ENCODE assay signal across 1 cellular context in genomic region chr20:64239449-64240242, GRCh38.
TF ChIP-seq lines count a peak whose summit lies in the region.

No MANE protein-coding gene starts in this region.

TF ChIP-seq in HepG2, 621 proteins besides CTCF, POLR2A, EP300 and RAD21:
- TF ChIP-seq TERF1 (CRISPR knock-in tag; IDR thresholded peaks at IDR 0.05) (0 out of 2 replicates have a peak, but pooled peaks have one; percentile 71), ZBTB4 (CRISPR knock-in tag; IDR thresholded peaks at IDR 0.05; ENCODE audit: borderline replicate concordance) (0 out of 2 replicates have a peak, but pooled peaks have one; percentile 12), HIVEP1 (CRISPR knock-in tag; IDR thresholded peaks at IDR 0.05) (no peak), ZNF891 (CRISPR knock-in tag; IDR thresholded peaks at IDR 0.05) (0 out of 2 replicates have a peak, but pooled peaks have one; percentile 1), ZNF839 (CRISPR knock-in tag; IDR thresholded peaks at IDR 0.05; ENCODE audit: borderline replicate concordance) (0 out of 2 replicates have a peak, but pooled peaks have one; percentile 52), ZNF644 (CRISPR knock-in tag; IDR thresholded peaks at IDR 0.05; ENCODE audit: low read depth) (no peak)
TF ChIP-seq in HepG2: peak in this region for 4.
